In genomic region chr5:3456121-3456681, GRCh38 we compare ENCODE assay signal across 21 cellular contexts.
DNase-seq lines count a peak whose midpoint lies in the region; ATAC-seq and TF ChIP-seq lines count a peak whose summit lies in the region.
"Had no signal": no experiment of that assay in that cellular context is flagged by ENCODE, and none has a peak within 500 bp of the region (broad histone marks: within the 10 kb centered on the region; RNA-seq: fewer than 3 reads in every experiment).

No MANE protein-coding gene starts in this region.

- H2BK12ac ChIP-seq in neuronal stem cell (ENCODE audit: low read length), result no peak overlapping the region

- H3K4me3 ChIP-seq in neuronal stem cell (ENCODE audit: low read length in 2 of 2), result no peak overlapping the region
- H3K4me3 ChIP-seq: GM23338 had no signal

- no peak overlapping the region for H2BK120ac ChIP-seq in neuronal stem cell (ENCODE audit: low read depth, low read length)

- H3K79me1 ChIP-seq in neuronal stem cell (ENCODE audit: low read depth, low read length), result no peaks in the 10 kb centered on the region

- peak overlapping the region; percentile 47 for H3K27ac ChIP-seq in RWPE1
- no peak overlapping the region for H3K27ac ChIP-seq in neuronal stem cell (replicated peaks; ENCODE audit: low read length)

- H3K27me3 Mint-ChIP-seq in activated T-cell treated with anti-CD3 and anti-CD28 coated beads, Interleukin-2, amount 50 U/mL, for 72 hours (ENCODE audit: low read depth), result no peaks in the 10 kb centered on the region

- no CpG with 5 or more reads among the region's 14 CpGs for WGBS in neuronal stem cell (ENCODE audit: extremely low coverage in 2 of 2, insufficient read length in 2 of 2, insufficient replicate concordance in 1 of 2), 2 donors

- no peak overlapping the region for H2AK5ac ChIP-seq in neuronal stem cell (ENCODE audit: low read depth, low read length)

- H3K9ac ChIP-seq in neuronal stem cell (ENCODE audit: low read depth, low read length, poor library complexity), result no peak overlapping the region

- no peaks in the 10 kb centered on the region for H3K4me1 Mint-ChIP-seq in activated T-cell treated with anti-CD3 and anti-CD28 coated beads, Interleukin-2, amount 50 U/mL, for 72 hours (ENCODE audit: low read depth)
- H3K4me1 Mint-ChIP-seq: GM23338 had no signal

- no peak for TF ChIP-seq CTCF in RWPE1 (conservative IDR thresholded peaks at IDR 0.05; ENCODE audit: low read depth)

- peaks cover 0 to 3% (median 0%) of the 10 kb centered on the region in 3 experiments for H3K27me3 ChIP-seq in neuronal stem cell (ENCODE audit: control insufficient read depth in 3 of 3, insufficient read depth in 3 of 3, low read depth in 1 of 3, low read length in 3 of 3)

- H3K36me3 ChIP-seq in neuronal stem cell (replicated peaks in 1 of 2; ENCODE audit: control insufficient read depth in 2 of 2, insufficient read depth in 2 of 2, low read length in 2 of 2), result no peaks in the 10 kb centered on the region

- H3K9me3 ChIP-seq in neuronal stem cell (replicated peaks in 1 of 2; ENCODE audit: control insufficient read depth in 2 of 2, insufficient read depth in 1 of 2, low read depth in 1 of 2, low read length in 2 of 2), result peaks cover 0 to 7% of the 10 kb centered on the region in 2 donors

- H2AFZ ChIP-seq in neuronal stem cell (ENCODE audit: low read length), result peak overlapping the region; percentile 58
- H2AFZ ChIP-seq: GM23338 had no signal

- peak overlapping the region; percentile 36 for H3K18ac ChIP-seq in neuronal stem cell (ENCODE audit: low read length)

- no peak overlapping the region for H3K27ac Mint-ChIP-seq in activated T-cell treated with anti-CD3 and anti-CD28 coated beads, Interleukin-2, amount 50 U/mL, for 72 hours
- H3K27ac Mint-ChIP-seq: GM23338, H9 had no signal

- H4K91ac ChIP-seq in neuronal stem cell (ENCODE audit: low read depth, low read length, poor library complexity), result no peak overlapping the region

- H3K4me3 Mint-ChIP-seq in activated T-cell treated with anti-CD3 and anti-CD28 coated beads, Interleukin-2, amount 50 U/mL, for 72 hours, result no peak overlapping the region
- H3K4me3 Mint-ChIP-seq: GM23338, H9 had no signal

- H3K14ac ChIP-seq in neuronal stem cell (ENCODE audit: low read length), result no peak overlapping the region

- H4K8ac ChIP-seq in neuronal stem cell (ENCODE audit: low read depth, low read length), result no peak overlapping the region

- no peak overlapping the region for H3K4me2 ChIP-seq in neuronal stem cell (ENCODE audit: insufficient read depth, low read length, poor library complexity, severe bottlenecking)
- H3K4me2 ChIP-seq: GM23338 had no signal

- no peak overlapping the region for H2BK5ac ChIP-seq in neuronal stem cell (ENCODE audit: low read length)

- peaks cover 0 to 2% of the 10 kb centered on the region in 2 donors for H3K36me3 Mint-ChIP-seq in activated T-cell treated with anti-CD3 and anti-CD28 coated beads, Interleukin-2, amount 50 U/mL, for 72 hours (ENCODE audit: insufficient read depth in 2 of 2)

- CTCF ChIA-PET in RWPE1 (lab: Yijun Ruan, JAX), result no interaction called here

- H3K4ac ChIP-seq in neuronal stem cell (ENCODE audit: low read length), result no peak overlapping the region

- POLR2A ChIA-PET in RWPE1 (lab: Yijun Ruan, JAX; ENCODE audit: low non-redundant PET), result no interaction called here

- peak overlapping the region; percentile 33 for H2BK15ac ChIP-seq in neuronal stem cell (ENCODE audit: low read length)

- H3K23ac ChIP-seq in neuronal stem cell (ENCODE audit: low read depth, low read length, poor library complexity), result no peak overlapping the region

- H3K4me1 ChIP-seq in neuronal stem cell (ENCODE audit: control insufficient read depth in 2 of 2, insufficient read depth in 1 of 2, low read depth in 1 of 2, low read length in 2 of 2), result no peaks in the 10 kb centered on the region

- DNase-seq in Daoy (ENCODE audit: low read depth) (peak; percentile 36), RWPE1 (ENCODE audit: low spot score) (peak; percentile 5), neuronal stem cell (ENCODE audit: low spot score) (no peak), ureter (ENCODE audit: low spot score) (no peak)
- no peak for DNase-seq in activated T-cell treated with anti-CD3 and anti-CD28 coated beads, Interleukin-2, amount 50 U/mL, for 72 hours
- DNase-seq: Calu3; DMS79 treated with DMSO at 0.1 percent for 48 hours; H9; KBM-7; MM.1S; NCI-H1694 treated with DMSO at 0.1 percent for 48 hours; NCI-H2081; NCI-H2171 treated with DMSO at 0.1 percent for 48 hours; NCI-H524 treated with DMSO at 0.1 percent for 48 hours; NCI-H774; NK-92 treated with Interleukin-12 subunit alpha and Interleukin-12 subunit beta, amount 100 ng/mL, for 24 hours; PC-3; SHP77 had no signal

- ATAC-seq in esophagus mucosa, result peak; percentile 32
- ATAC-seq in GM19035 (IDR thresholded peaks at IDR 0.05; ENCODE audit: unreplicated experiment), result no peak
- ATAC-seq in activated T-cell treated with anti-CD3 and anti-CD28 coated beads, Interleukin-2, amount 50 U/mL, for 72 hours (replicated peaks in 1 of 2), result no peak
- ATAC-seq: GM23338, PC-3 had no signal

- peaks cover 3% of the 10 kb centered on the region in 2 donors for H3K9me3 Mint-ChIP-seq in activated T-cell treated with anti-CD3 and anti-CD28 coated beads, Interleukin-2, amount 50 U/mL, for 72 hours

Comparison
In these comparisons a context has a peak if more than half of its experiments do, and no peak if none do; other contexts are left out.
1. DNase-seq: peak in Daoy (single experiment) and RWPE1 (single experiment); none in neuronal stem cell (single experiment), ureter (single experiment) and activated T-cell treated with anti-CD3 and anti-CD28 coated beads, Interleukin-2, amount 50 U/mL, for 72 hours (0 of 2).